9 cellular contexts compared by ENCODE assay signal in genomic region chr5:123696948-123697347, GRCh38.
DNase-seq lines count a peak whose midpoint lies in the region; ATAC-seq and TF ChIP-seq lines count a peak whose summit lies in the region.
"Had no signal": no experiment of that assay in that cellular context is flagged by ENCODE, and none has a peak within 500 bp of the region (broad histone marks: within the 10 kb centered on the region; RNA-seq: fewer than 3 reads in every experiment).

No MANE protein-coding gene starts in this region.

- TF ChIP-seq CTCF in MCF 10A (IDR thresholded peaks at IDR 0.05; ENCODE audit: unreplicated experiment) (no peak), heart right ventricle (IDR thresholded peaks at IDR 0.05) (no peak), natural killer cell (IDR thresholded peaks at IDR 0.05) (no peak)

- BruUV-seq in MCF 10A (replicated peaks; lab: Mats Ljungman, UMichigan): no TSS peak

- H3K4me3 ChIP-seq in heart right ventricle: no peak overlapping the region
- H3K4me3 ChIP-seq: BLaER1 treated with 17β-estradiol and CSF1 and Interleukin-3, amounts not matched to agents 10 nM and 100 nM had no signal

- H3K27ac ChIP-seq in heart right ventricle: peak overlapping the region in 8 of 10 donors; percentile 33 to 76 (median 60)
- H3K27ac ChIP-seq: BLaER1 treated with 17β-estradiol and CSF1 and Interleukin-3, amounts not matched to agents 10 nM and 100 nM had no signal

- POLR2A ChIA-PET in MCF 10A (lab: Yijun Ruan, JAX): no interaction called here

- intact Hi-C loops in MCF 10A (cut with micrococcal nuclease): no loop called here
- intact Hi-C loops in heart right ventricle (cut with DNase I): loop anchor here in 1 of 10 donors (10.0 kb wide), 1 partner anchor 228 kb away; no protein-coding TSS in a partner anchor
- intact Hi-C loops in posterior cingulate gyrus (cut with DNase I): loop anchor here (1.0 to 5.0 kb wide), 2 partner anchors 178 to 555 kb away; no protein-coding TSS in a partner anchor
- intact Hi-C loops in natural killer cell (cut with micrococcal nuclease): no loop called here

- peaks cover 0 to 29% (median 11%) of the 10 kb centered on the region in 9 donors for H3K4me1 ChIP-seq in heart right ventricle
- H3K4me1 ChIP-seq: BLaER1 treated with 17β-estradiol and CSF1 and Interleukin-3, amounts not matched to agents 10 nM and 100 nM had no signal

- H3K36me3 ChIP-seq in heart right ventricle: no peaks in the 10 kb centered on the region
- H3K36me3 ChIP-seq: BLaER1 treated with 17β-estradiol and CSF1 and Interleukin-3, amounts not matched to agents 10 nM and 100 nM had no signal

- WGBS in heart right ventricle, 2 donors: 14 to 25% methylated on average over 4 of the region's 4 CpGs

- peak overlapping the region; percentile 52 for H3K27ac Mint-ChIP-seq in MCF 10A (ENCODE audit: low read depth, unreplicated experiment)
- H3K27ac Mint-ChIP-seq in natural killer cell: no peak overlapping the region

- DNase-seq in DMS153 (lab: John Stamatoyannopoulos, UW) (peak; percentile 22), MCF 10A (ENCODE audit: unreplicated experiment) (peak; percentile 59), heart right ventricle (peak; percentile 67 to 73), posterior cingulate gyrus (peak; percentile 76 to 98 (median 86)), germinal center (ENCODE audit: low spot score) (no peak), natural killer cell (no peak)

- H3K4me1 Mint-ChIP-seq in MCF 10A (ENCODE audit: insufficient read depth, unreplicated experiment) (peaks cover 28% of the 10 kb centered on the region), natural killer cell (no peaks in the 10 kb centered on the region)

- CTCF ChIA-PET in MCF 10A (lab: Yijun Ruan, JAX): interaction anchor here (1.0 kb wide), 1 partner anchor 1045 kb away, joined by 3 read pairs; no protein-coding TSS in a partner anchor

- ATAC-seq in heart right ventricle (peak; percentile 89 to 98 (median 96)), GM21717 (IDR thresholded peaks at IDR 0.05; ENCODE audit: unreplicated experiment) (no peak), natural killer cell (no peak), GM18520 (IDR thresholded peaks at IDR 0.05; ENCODE audit: unreplicated experiment) (no peak)

- no peaks in the 10 kb centered on the region for H3K27me3 ChIP-seq in heart right ventricle
- H3K27me3 ChIP-seq: BLaER1 treated with 17β-estradiol and CSF1 and Interleukin-3, amounts not matched to agents 10 nM and 100 nM had no signal

- H3K4me3 Mint-ChIP-seq in MCF 10A (ENCODE audit: unreplicated experiment): no peak overlapping the region
- H3K4me3 Mint-ChIP-seq in natural killer cell: no peak overlapping the region

- H3K36me3 Mint-ChIP-seq in MCF 10A (ENCODE audit: insufficient read depth, unreplicated experiment) (no peaks in the 10 kb centered on the region), natural killer cell (no peaks in the 10 kb centered on the region)

- peaks cover 0 to 10% (median 0%) of the 10 kb centered on the region in 11 donors for H3K9me3 ChIP-seq in heart right ventricle

- H3K27me3 Mint-ChIP-seq in MCF 10A (ENCODE audit: insufficient read depth, unreplicated experiment) (no peaks in the 10 kb centered on the region), natural killer cell (ENCODE audit: low read depth in 2 of 2) (no peaks in the 10 kb centered on the region)

- H3K9me3 Mint-ChIP-seq in MCF 10A (ENCODE audit: unreplicated experiment): no peaks in the 10 kb centered on the region
- H3K9me3 Mint-ChIP-seq in natural killer cell: peaks cover 2% of the 10 kb centered on the region in 2 donors

Comparison
In these comparisons a context has a peak if more than half of its experiments do, and no peak if none do; other contexts are left out.
1. DNase-seq: peak in DMS153 (single experiment), MCF 10A (single experiment), heart right ventricle (2 of 2) and posterior cingulate gyrus (10 of 10); none in germinal center (single experiment) and natural killer cell (single experiment).
2. ATAC-seq: peak in heart right ventricle (8 of 8); none in GM21717 (single experiment), natural killer cell (0 of 3) and GM18520 (single experiment).